39 cellular contexts compared by ENCODE assay signal in genomic region chr4:7480423-7480822, GRCh38. TPM values are rescaled to one million over a fixed set of nuclear protein-coding genes. Genes with fewer than 3 reads are reported as not detected.
"Had no signal": no experiment of that assay in that cellular context is flagged by ENCODE, and none has a peak within 500 bp of the region (broad histone marks: within the 10 kb centered on the region; RNA-seq: fewer than 3 reads in every experiment).

No MANE protein-coding gene starts in this region.

- H3K4me2 ChIP-seq: KMS-11 had no signal

- H3K9me3 ChIP-seq: MG63 had no signal

- H3K36me3 ChIP-seq: MG63 had no signal

- H3K9ac ChIP-seq: KMS-11 had no signal

- DNase-seq: Karpas-422, Kasumi-1, KG1, MG63, MM.1S, MV-4-11, NCI-H1048, NCI-H1092, NCI-H1092 treated with DMSO at 0.1 percent for 48 hours, NCI-H1105, NCI-H1105 treated with DMSO at 0.1 percent for 48 hours, NCI-H1417, NCI-H1417 treated with DMSO at 0.1 percent for 48 hours, NCI-H1436, NCI-H1436 treated with DMSO at 0.1 percent for 48 hours, NCI-H146, NCI-H1694, NCI-H1694 treated with DMSO at 0.1 percent for 48 hours, NCI-H187, NCI-H187 treated with DMSO at 0.1 percent for 48 hours, NCI-H1930, NCI-H2029, NCI-H2029 treated with DMSO at 0.1 percent for 48 hours, NCI-H2081, NCI-H2081 treated with DMSO at 0.1 percent for 48 hours, NCI-H2107, NCI-H2171, NCI-H2171 treated with DMSO at 0.1 percent for 48 hours, NCI-H2227 treated with DMSO at 0.1 percent for 48 hours, NCI-H226, NCI-H345, NCI-H446, NCI-H446 treated with DMSO at 0.1 percent for 48 hours, NCI-H510A had no signal

- H3K27me3 ChIP-seq: MG63 had no signal

- H3K4me3 ChIP-seq: MG63 had no signal

- H3K27ac ChIP-seq: KMS-11 had no signal

RNA-seq across cellular contexts. Expression of gene PSAPL1, which starts 45.7 kb away (rescaled TPM):
- total RNA-seq: LHCN-M2, M059J, MCF 10A, NCI-H460 had no signal
